ENCODE assay signal across 20 cellular contexts in the genomic region with DNA sequence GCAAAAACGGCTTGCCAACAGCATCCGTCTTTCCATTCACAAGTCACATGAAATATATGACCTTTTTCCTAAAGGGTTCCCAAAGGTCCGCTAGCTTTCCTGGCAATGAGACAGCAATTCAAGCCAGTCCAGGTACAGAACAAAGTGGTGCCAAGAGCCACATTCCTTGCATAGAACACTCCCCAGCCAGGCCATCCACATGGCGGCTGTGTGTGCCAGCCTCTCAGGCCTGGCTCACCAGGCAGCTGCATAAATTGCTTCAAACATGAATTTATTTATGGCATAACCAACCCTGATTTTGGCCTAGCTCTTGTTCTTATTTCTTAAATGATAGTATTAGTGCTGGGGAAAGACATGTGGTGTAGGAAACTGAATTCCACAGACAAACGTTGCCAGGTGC.
DNase-seq lines count a peak whose midpoint lies in the region; ATAC-seq and TF ChIP-seq lines count a peak whose summit lies in the region.
"Had no signal": no experiment of that assay in that cellular context is flagged by ENCODE, and none has a peak within 500 bp of the region (broad histone marks: within the 10 kb centered on the region; RNA-seq: fewer than 3 reads in every experiment).

No MANE protein-coding gene starts in this region.

- H3K4me3 ChIP-seq in body of pancreas (no peak overlapping the region), stomach (no peak overlapping the region)
- H3K4me3 ChIP-seq: BLaER1 treated with 17β-estradiol and CSF1 and Interleukin-3, amounts not matched to agents 10 nM and 100 nM; colonic mucosa; testis had no signal

- H3K27ac ChIP-seq in body of pancreas (peak overlapping the region in 2 of 4 donors; percentile 37 to 57), stomach (no peak overlapping the region)
- H3K27ac ChIP-seq: 22Rv1; BLaER1 treated with 17β-estradiol and CSF1 and Interleukin-3, amounts not matched to agents 10 nM and 100 nM; colonic mucosa; testis had no signal

- no peak for TF ChIP-seq EP300 in stomach (IDR thresholded peaks at IDR 0.05)

- H3K9me3 ChIP-seq in body of pancreas (no peaks in the 10 kb centered on the region), stomach (no peaks in the 10 kb centered on the region)
- H3K9me3 ChIP-seq: colonic mucosa, testis had no signal

- H3K27me3 ChIP-seq in body of pancreas (no peaks in the 10 kb centered on the region), stomach (peaks cover 0 to 8% (median 0%) of the 10 kb centered on the region in 3 donors)
- H3K27me3 ChIP-seq: BLaER1 treated with 17β-estradiol and CSF1 and Interleukin-3, amounts not matched to agents 10 nM and 100 nM; colonic mucosa; testis had no signal

- 49 to 56% methylated on average over 5 of the region's 5 CpGs for WGBS in body of pancreas, 2 donors
- 25 to 64% (median 49%) methylated on average over 5 of the region's 5 CpGs for WGBS in stomach, 5 donors

- no peak for TF ChIP-seq POLR2A in body of pancreas (IDR thresholded peaks at IDR 0.05)
- TF ChIP-seq POLR2A in stomach (IDR thresholded peaks at IDR 0.05) = no peak

- peak; percentile 81 for ATAC-seq in body of pancreas
- ATAC-seq: activated CD8-positive, alpha-beta T cell treated with anti-CD3 and anti-CD28 coated beads for 36 hours; activated T-cell treated with anti-CD3 and anti-CD28 coated beads, Interleukin-2, amount 50 U/mL, for 72 hours; T-helper 17 cell had no signal

- TF ChIP-seq CTCF in body of pancreas (IDR thresholded peaks at IDR 0.05) = no peak
- no peak for TF ChIP-seq CTCF in stomach (IDR thresholded peaks at IDR 0.05)

- no peaks in the 10 kb centered on the region for H3K4me1 ChIP-seq in body of pancreas
- peaks cover 0 to 6% (median 2%) of the 10 kb centered on the region in 4 donors for H3K4me1 ChIP-seq in stomach
- H3K4me1 ChIP-seq: BLaER1 treated with 17β-estradiol and CSF1 and Interleukin-3, amounts not matched to agents 10 nM and 100 nM; colonic mucosa; testis had no signal

- intact Hi-C loops in body of pancreas (cut with DNase I) (no loop called here), stomach (cut with DNase I; ENCODE audit: low total_unique reads) (no loop called here)

- peak; percentile 12 for DNase-seq in DMS 273 (lab: John Stamatoyannopoulos, UW; ENCODE audit: unreplicated experiment)
- no peak for DNase-seq in DMS 273 treated with DMSO at 0.1 percent for 48 hours (lab: John Stamatoyannopoulos, UW)
- peak; percentile 26 to 64 (median 48) for DNase-seq in body of pancreas
- DNase-seq in kidney tubule cell (ENCODE audit: low spot score) = peak; percentile 22
- DNase-seq in stomach = peak; percentile 50
- no peak for DNase-seq in hippocampal formation (lab: John Stamatoyannopoulos, UW)
- no peak for DNase-seq in NCI-H2196 (lab: John Stamatoyannopoulos, UW; ENCODE audit: unreplicated experiment)
- no peak for DNase-seq in NOMO-1 treated with dmso at 0.1 percent for 144 hours (lab: John Stamatoyannopoulos, UW; ENCODE audit: unreplicated experiment)
- DNase-seq: activated CD4-positive, CD25-positive, alpha-beta regulatory T cell; activated CD8-positive, alpha-beta T cell treated with anti-CD3 and anti-CD28 coated beads for 36 hours; activated T-cell treated with anti-CD3 and anti-CD28 coated beads, Interleukin-2, amount 50 U/mL, for 72 hours; colonic mucosa; kidney glomerular epithelial cell; NCI-H1694; NCI-H446 treated with DMSO at 0.1 percent for 48 hours; stimulated activated CD4-positive, alpha-beta T cell treated with anti-CD3 and anti-CD28 coated beads, Interleukin-12 subunit alpha, Interleukin-12 subunit beta, amount 100 ng/mL, for 4 hours; T-helper 17 cell; testis had no signal

- H3K36me3 ChIP-seq in body of pancreas (replicated peaks in 1 of 2; ENCODE audit: insufficient read depth in 1 of 2, low read depth in 2 of 2) (no peaks in the 10 kb centered on the region), stomach (no peaks in the 10 kb centered on the region)
- H3K36me3 ChIP-seq: BLaER1 treated with 17β-estradiol and CSF1 and Interleukin-3, amounts not matched to agents 10 nM and 100 nM; colonic mucosa had no signal

Comparison
In these comparisons a context has a peak if more than half of its experiments do, and no peak if none do; other contexts are left out.
1. DNase-seq: peak in DMS 273 (single experiment), body of pancreas (4 of 4), kidney tubule cell (single experiment) and stomach (single experiment); none in DMS 273 treated with DMSO at 0.1 percent for 48 hours (single experiment), hippocampal formation (0 of 2), NCI-H2196 (single experiment) and NOMO-1 treated with dmso at 0.1 percent for 144 hours (single experiment).